19 cellular contexts compared by ENCODE assay signal in genomic region chr17:81152288-81152848, GRCh38. TPM values are rescaled to one million over a fixed set of nuclear protein-coding genes. Genes with fewer than 3 reads are reported as not detected.
DNase-seq lines count a peak whose midpoint lies in the region; ATAC-seq and TF ChIP-seq lines count a peak whose summit lies in the region.
"Had no signal": no experiment of that assay in that cellular context is flagged by ENCODE, and none has a peak within 500 bp of the region (broad histone marks: within the 10 kb centered on the region; RNA-seq: fewer than 3 reads in every experiment).

No MANE protein-coding gene starts in this region.

- no peaks in the 10 kb centered on the region for H3K9me3 ChIP-seq in neutrophil
- H3K9me3 ChIP-seq in body of pancreas, result no peaks in the 10 kb centered on the region

- no peaks in the 10 kb centered on the region for H3K36me3 ChIP-seq in KMS-11 (ENCODE audit: insufficient read depth)
- peaks cover 10% of the 10 kb centered on the region for H3K36me3 ChIP-seq in neutrophil
- no peaks in the 10 kb centered on the region for H3K36me3 ChIP-seq in body of pancreas (replicated peaks in 1 of 2; ENCODE audit: insufficient read depth in 1 of 2, low read depth in 2 of 2)

- CTCF ChIA-PET in activated naive CD4-positive, alpha-beta T cell treated with anti-CD3 and anti-CD28 coated beads for 36 hours (lab: Charles Lee), result interaction anchor here (0.6 to 1.4 kb wide), 2 partner anchors 129 to 130 kb away, joined by 3 read pairs; no protein-coding TSS in a partner anchor

- H3K27ac Mint-ChIP-seq in activated naive CD4-positive, alpha-beta T cell treated with anti-CD3 and anti-CD28 coated beads for 36 hours, result no peak overlapping the region
- H3K27ac Mint-ChIP-seq: CD8-positive, alpha-beta T cell had no signal

- peak overlapping the region; percentile 44; the same call in 1 of the 2 replicates for H3K4me2 ChIP-seq in KMS-11

- H3K27me3 ChIP-seq in KMS-11 (ENCODE audit: insufficient read depth, low read depth), result peaks cover 94% of the 10 kb centered on the region
- H3K27me3 ChIP-seq in neutrophil, result no peaks in the 10 kb centered on the region
- H3K27me3 ChIP-seq in body of pancreas, result no peaks in the 10 kb centered on the region

- intact Hi-C loops in body of pancreas (cut with DNase I), result no loop called here
- intact Hi-C loops in activated naive CD4-positive, alpha-beta T cell treated with anti-CD3 and anti-CD28 coated beads for 36 hours (cut with micrococcal nuclease), result no loop called here

- H3K79me2 ChIP-seq in KMS-11 (ENCODE audit: insufficient read depth, low read depth), result no peaks in the 10 kb centered on the region

- H3K4me1 ChIP-seq in KMS-11 (ENCODE audit: low read depth, poor library complexity, severe bottlenecking), result peaks cover 19% of the 10 kb centered on the region
- peaks cover 68 to 79% of the 10 kb centered on the region in 2 experiments for H3K4me1 ChIP-seq in neutrophil (ENCODE audit: control insufficient read depth in 1 of 2, insufficient read depth in 1 of 2, low read depth in 1 of 2, low read length in 1 of 2)
- H3K4me1 ChIP-seq in body of pancreas, result no peaks in the 10 kb centered on the region

- H3K9ac ChIP-seq in KMS-11, result no peak overlapping the region
- H3K9ac ChIP-seq: GM23248 had no signal

- H3K27ac ChIP-seq in KMS-11 (no peak overlapping the region), angular gyrus (ENCODE audit: low read depth, low read length) (peak overlapping the region; percentile 90), neutrophil (peak overlapping the region; percentile 96), body of pancreas (peak overlapping the region in 1 of 4 donors; percentile 18)
- H3K27ac ChIP-seq: GM23248 had no signal

- H3K27me3 Mint-ChIP-seq in activated naive CD4-positive, alpha-beta T cell treated with anti-CD3 and anti-CD28 coated beads for 36 hours (ENCODE audit: low read depth), result peaks cover 3% of the 10 kb centered on the region

- no peaks in the 10 kb centered on the region for H3K4me1 Mint-ChIP-seq in activated naive CD4-positive, alpha-beta T cell treated with anti-CD3 and anti-CD28 coated beads for 36 hours (ENCODE audit: low read depth)

- H2AFZ ChIP-seq in KMS-11 (ENCODE audit: low read depth), result peak overlapping the region; percentile 32; the same call in 1 of the 2 replicates

- TF ChIP-seq CTCF in KMS-11 (conservative IDR thresholded peaks at IDR 0.05; ENCODE audit: low read depth, low read length) (no peak), neutrophil (IDR thresholded peaks at IDR 0.05) (no peak), body of pancreas (IDR thresholded peaks at IDR 0.05) (no peak)

- no peaks in the 10 kb centered on the region for H4K20me1 ChIP-seq in KMS-11 (ENCODE audit: insufficient read depth)

- DNase-seq in CD1c-positive myeloid dendritic cell (ENCODE audit: extremely low spot score), result peak; percentile 47
- DNase-seq in AG08396 (ENCODE audit: low spot score), result no peak
- no peak for DNase-seq in body of pancreas
- DNase-seq in activated naive CD4-positive, alpha-beta T cell treated with anti-CD3 and anti-CD28 coated beads for 36 hours, result no peak
- DNase-seq: AML-193; CD8-positive, alpha-beta T cell; DMS79 treated with DMSO at 0.1 percent for 48 hours; GM23248; NCI-H1092; NCI-H146; NCI-H2081; NCI-H510A treated with DMSO at 0.1 percent for 48 hours had no signal

- H3K4me3 ChIP-seq in KMS-11 (IDR thresholded peaks at IDR 0.05; ENCODE audit: insufficient read depth, low read depth, low read length), result no peak overlapping the region
- H3K4me3 ChIP-seq in neutrophil (ENCODE audit: low read depth in 1 of 2, low read length in 1 of 2), result peak overlapping the region; percentile 75 to 84
- H3K4me3 ChIP-seq in body of pancreas, result no peak overlapping the region
- H3K4me3 ChIP-seq: GM23248 had no signal

- ATAC-seq in body of pancreas, result no peak
- ATAC-seq in GM18868 (IDR thresholded peaks at IDR 0.05; ENCODE audit: unreplicated experiment), result no peak
- ATAC-seq: CD8-positive, alpha-beta T cell; HCT116; SK-N-SH treated with all-trans-retinoic acid at 6 μM for 48 hours had no signal

- no peaks in the 10 kb centered on the region for H3K36me3 Mint-ChIP-seq in activated naive CD4-positive, alpha-beta T cell treated with anti-CD3 and anti-CD28 coated beads for 36 hours (ENCODE audit: low read depth)
- H3K36me3 Mint-ChIP-seq: CD8-positive, alpha-beta T cell had no signal

- WGBS in body of pancreas, 2 donors, result 77 to 87% methylated on average over 8 of the region's 8 CpGs

- no peak overlapping the region for H3K4me3 Mint-ChIP-seq in activated naive CD4-positive, alpha-beta T cell treated with anti-CD3 and anti-CD28 coated beads for 36 hours
- H3K4me3 Mint-ChIP-seq: CD8-positive, alpha-beta T cell had no signal

- no peaks in the 10 kb centered on the region for H3K9me3 Mint-ChIP-seq in activated naive CD4-positive, alpha-beta T cell treated with anti-CD3 and anti-CD28 coated beads for 36 hours
- H3K9me3 Mint-ChIP-seq: CD8-positive, alpha-beta T cell had no signal

- TF ChIP-seq POLR2A in body of pancreas (IDR thresholded peaks at IDR 0.05), result no peak

RNA-seq across cellular contexts. Expression of gene PVALEF, which starts 12.9 kb away (rescaled TPM):
- total RNA-seq in body of pancreas, result not detected
- not detected for total RNA-seq in activated naive CD4-positive, alpha-beta T cell treated with anti-CD3 and anti-CD28 coated beads for 36 hours
- total RNA-seq: CD8-positive, alpha-beta T cell; G401; GM23248 had no signal

RNA-seq across cellular contexts. Expression of gene AATK, which starts 13.7 kb away (rescaled TPM):
- total RNA-seq in body of pancreas, result 10 to 100 TPM; 29.1 to 42.2 TPM
- under 1 TPM in 1 of 2 experiments, not detected in 1; 0.32 TPM for total RNA-seq in activated naive CD4-positive, alpha-beta T cell treated with anti-CD3 and anti-CD28 coated beads for 36 hours

Comparison
In these comparisons a context has a peak if more than half of its experiments do, and no peak if none do; other contexts are left out.
1. H3K4me3 ChIP-seq: peak in neutrophil (2 of 2); none in KMS-11 (single experiment) and body of pancreas (0 of 2).
2. RNA of gene AATK, which starts 13.7 kb away (total RNA-seq): 29.1 to 42.2 TPM in body of pancreas; 0.32 TPM in activated naive CD4-positive, alpha-beta T cell treated with anti-CD3 and anti-CD28 coated beads for 36 hours; every median in the first group is over 10 times any median in the second.